Comparison of ENCODE assay signal across 14 cellular contexts in genomic region chr1:156387899-156388813, GRCh38. TPM values are rescaled to one million over a fixed set of nuclear protein-coding genes. Genes with fewer than 3 reads are reported as not detected.
DNase-seq lines count a peak whose midpoint lies in the region; ATAC-seq, FAIRE-seq and TF ChIP-seq lines count a peak whose summit lies in the region.
"Had no signal": no experiment of that assay in that cellular context is flagged by ENCODE, and none has a peak within 500 bp of the region (broad histone marks: within the 10 kb centered on the region; RNA-seq: fewer than 3 reads in every experiment).

No MANE protein-coding gene starts in this region.

- no peak for ATAC-seq in heart right ventricle
- peak; percentile 16 to 28 for ATAC-seq in naive B cell (ENCODE audit: low read depth in 2 of 2)
- no peak for ATAC-seq in natural killer cell
- ATAC-seq in HG02678 (IDR thresholded peaks at IDR 0.05; ENCODE audit: unreplicated experiment), result no peak
- no peak for ATAC-seq in activated T-cell treated with anti-CD3 and anti-CD28 coated beads, Interleukin-2, amount 50 U/mL, for 72 hours (replicated peaks in 1 of 2)

- H3K4me3 ChIP-seq in heart right ventricle, result peak overlapping the region in 6 of 10 donors; percentile 21 to 39 (median 27)
- H3K4me3 ChIP-seq in right atrium auricular region, result peak overlapping the region in 1 of 2 donors; percentile 27
- H3K4me3 ChIP-seq in small intestine (ENCODE audit: low read depth in 1 of 2, low read length in 2 of 2), result no peak overlapping the region

- H3K27ac Mint-ChIP-seq in naive B cell (no peak overlapping the region), natural killer cell (no peak overlapping the region)
- H3K27ac Mint-ChIP-seq in activated T-cell treated with anti-CD3 and anti-CD28 coated beads, Interleukin-2, amount 50 U/mL, for 72 hours, result no peak overlapping the region
- H3K27ac Mint-ChIP-seq: activated T-helper 1 cell treated with anti-CD3 and anti-CD28 coated beads, Interleukin-12 subunit alpha, Interleukin-12 subunit beta, Interleukin-2, Interleukin-4 antibody, amounts not matched to agents 30 ng/mL and 10 ng/mL and 1 ng/mL, durations not matched to agents 14 hours and 24 hours and 36 hours had no signal

- H3K4me1 ChIP-seq in heart right ventricle (peaks cover 0 to 9% (median 0%) of the 10 kb centered on the region in 9 donors), right atrium auricular region (peaks cover 0 to 10% of the 10 kb centered on the region in 2 donors), small intestine (ENCODE audit: control insufficient read depth in 2 of 2, insufficient read depth in 1 of 2, low read depth in 1 of 2, low read length in 1 of 2) (no peaks in the 10 kb centered on the region)

- peaks cover 5 to 12% (median 6%) of the 10 kb centered on the region in 3 donors for H3K4me1 Mint-ChIP-seq in naive B cell
- H3K4me1 Mint-ChIP-seq in natural killer cell, result peaks cover 8% of the 10 kb centered on the region in 2 donors
- H3K4me1 Mint-ChIP-seq in activated T-cell treated with anti-CD3 and anti-CD28 coated beads, Interleukin-2, amount 50 U/mL, for 72 hours (ENCODE audit: low read depth), result peaks cover 7% of the 10 kb centered on the region

- intact Hi-C loops in heart right ventricle (cut with DNase I) (loop anchor here in 6 of 10 donors (2.0 to 10.0 kb wide), 7 partner anchors 44 to 269 kb away; partner anchors contain the start of gene GPATCH4 (in 3 of the 6)), natural killer cell (cut with micrococcal nuclease) (no loop called here)

- peaks cover 0 to 72% (median 68%) of the 10 kb centered on the region in 7 donors for H3K27me3 ChIP-seq in heart right ventricle
- H3K27me3 ChIP-seq in right atrium auricular region, result peaks cover 0 to 4% of the 10 kb centered on the region in 2 donors
- H3K27me3 ChIP-seq in small intestine (ENCODE audit: control insufficient read depth in 2 of 2, insufficient read depth in 2 of 2, low read length in 2 of 2), result peaks cover 0 to 21% of the 10 kb centered on the region in 2 donors

- H3K4me3 Mint-ChIP-seq in naive B cell (peak overlapping the region in 1 of 8 donors; percentile 29), natural killer cell (no peak overlapping the region)
- no peak overlapping the region for H3K4me3 Mint-ChIP-seq in activated T-cell treated with anti-CD3 and anti-CD28 coated beads, Interleukin-2, amount 50 U/mL, for 72 hours
- H3K4me3 Mint-ChIP-seq: activated T-helper 1 cell treated with anti-CD3 and anti-CD28 coated beads, Interleukin-12 subunit alpha, Interleukin-12 subunit beta, Interleukin-2, Interleukin-4 antibody, amounts not matched to agents 30 ng/mL and 10 ng/mL and 1 ng/mL, durations not matched to agents 14 hours and 24 hours and 36 hours had no signal

- H3K9me3 ChIP-seq in heart right ventricle (no peaks in the 10 kb centered on the region), right atrium auricular region (no peaks in the 10 kb centered on the region), small intestine (ENCODE audit: control insufficient read depth, low read depth) (no peaks in the 10 kb centered on the region)

- H3K27me3 Mint-ChIP-seq in naive B cell (peaks cover 37 to 71% (median 61%) of the 10 kb centered on the region in 3 donors), natural killer cell (ENCODE audit: low read depth in 2 of 2) (peaks cover 20 to 33% of the 10 kb centered on the region in 2 donors)
- H3K27me3 Mint-ChIP-seq in activated T-cell treated with anti-CD3 and anti-CD28 coated beads, Interleukin-2, amount 50 U/mL, for 72 hours (ENCODE audit: low read depth), result peaks cover 47% of the 10 kb centered on the region

- no peaks in the 10 kb centered on the region for H3K9me3 Mint-ChIP-seq in naive B cell
- H3K9me3 Mint-ChIP-seq in natural killer cell, result no peaks in the 10 kb centered on the region
- H3K9me3 Mint-ChIP-seq in activated T-cell treated with anti-CD3 and anti-CD28 coated beads, Interleukin-2, amount 50 U/mL, for 72 hours, result no peaks in the 10 kb centered on the region
- H3K9me3 Mint-ChIP-seq: activated T-helper 1 cell treated with anti-CD3 and anti-CD28 coated beads, Interleukin-12 subunit alpha, Interleukin-12 subunit beta, Interleukin-2, Interleukin-4 antibody, amounts not matched to agents 30 ng/mL and 10 ng/mL and 1 ng/mL, durations not matched to agents 14 hours and 24 hours and 36 hours had no signal

- no peaks in the 10 kb centered on the region for H3K36me3 ChIP-seq in heart right ventricle
- H3K36me3 ChIP-seq in right atrium auricular region, result no peaks in the 10 kb centered on the region
- H3K36me3 ChIP-seq in small intestine (ENCODE audit: control insufficient read depth in 2 of 2, insufficient read depth in 2 of 2, low read length in 2 of 2), result no peaks in the 10 kb centered on the region

- H3K27ac ChIP-seq in heart right ventricle, result no peak overlapping the region
- no peak overlapping the region for H3K27ac ChIP-seq in right atrium auricular region
- H3K27ac ChIP-seq in small intestine (ENCODE audit: low read depth in 1 of 2, low read length in 1 of 2), result no peak overlapping the region

- no peak for FAIRE-seq in frontal cortex (lab: Jason Lieb, UNC)
- FAIRE-seq in small intestine (lab: Jason Lieb, UNC), result no peak
- FAIRE-seq: GM19239, TTC549 had no signal

- WGBS in heart right ventricle, 2 donors, result 9 to 10% methylated on average over 63 to 80 of the region's 80 CpGs
- WGBS in small intestine, 3 donors, result 9 to 15% (median 13%) methylated on average over 58 to 80 of the region's 80 CpGs

- H3K36me3 Mint-ChIP-seq in naive B cell, result no peaks in the 10 kb centered on the region
- H3K36me3 Mint-ChIP-seq in natural killer cell, result no peaks in the 10 kb centered on the region
- H3K36me3 Mint-ChIP-seq in activated T-cell treated with anti-CD3 and anti-CD28 coated beads, Interleukin-2, amount 50 U/mL, for 72 hours (ENCODE audit: insufficient read depth in 2 of 2), result no peaks in the 10 kb centered on the region

- DNase-seq in heart right ventricle, result no peak
- no peak for DNase-seq in right atrium auricular region (ENCODE audit: low spot score)
- peak; percentile 77 to 89 for DNase-seq in frontal cortex (ENCODE audit: low spot score in 2 of 2)
- peak; percentile 6 for DNase-seq in naive B cell
- DNase-seq in natural killer cell, result no peak
- no peak for DNase-seq in small intestine
- no peak for DNase-seq in activated T-cell treated with anti-CD3 and anti-CD28 coated beads, Interleukin-2, amount 50 U/mL, for 72 hours
- DNase-seq: NCI-H1436 treated with DMSO at 0.1 percent for 48 hours had no signal

- TF ChIP-seq CTCF in heart right ventricle (IDR thresholded peaks at IDR 0.05) (no peak), right atrium auricular region (IDR thresholded peaks at IDR 0.05) (no peak), natural killer cell (IDR thresholded peaks at IDR 0.05) (no peak)

RNA-seq across cellular contexts. Expression of gene RHBG, which starts 19.1 kb away (rescaled TPM):
- total RNA-seq in heart right ventricle (not detected), right atrium auricular region (not detected), frontal cortex (not detected), natural killer cell (not detected)
- polyA plus RNA-seq in heart right ventricle (not detected), naive B cell (ENCODE audit: low read depth in 6 of 6) (not detected), small intestine (1 to 10 TPM in 2 of 3 donors, under 1 TPM in 1; 0.27 to 2.9 (median 2.4) TPM)
- not detected for total RNA-seq in activated T-cell treated with anti-CD3 and anti-CD28 coated beads, Interleukin-2, amount 50 U/mL, for 72 hours
- total RNA-seq: activated T-helper 1 cell treated with anti-CD3 and anti-CD28 coated beads, Interleukin-12 subunit alpha, Interleukin-12 subunit beta, Interleukin-2, Interleukin-4 antibody, amounts not matched to agents 30 ng/mL and 10 ng/mL and 1 ng/mL, durations not matched to agents 14 hours and 24 hours and 36 hours; dermis microvascular lymphatic vessel endothelial cell had no signal
- polyA plus RNA-seq: AG04450 had no signal

RNA-seq across cellular contexts. Expression of gene TSACC, which starts 49.8 kb away (rescaled TPM):
- total RNA-seq in heart right ventricle (under 1 TPM in 3 of 10 donors, not detected in 7; 0.64 to 0.79 (median 0.66) TPM), right atrium auricular region (not detected), frontal cortex (not detected), natural killer cell (not detected)
- polyA plus RNA-seq in heart right ventricle (not detected), naive B cell (ENCODE audit: low read depth in 6 of 6) (1 to 10 TPM in 1 of 6 donors, not detected in 5; 1.2 TPM), small intestine (1 to 10 TPM in 1 of 3 donors, under 1 TPM in 1, not detected in 1; 0.73 to 3.1 TPM)
- total RNA-seq in activated T-cell treated with anti-CD3 and anti-CD28 coated beads, Interleukin-2, amount 50 U/mL, for 72 hours, result under 1 TPM in 1 of 2 donors, not detected in 1; 0.94 TPM
- total RNA-seq: activated T-helper 1 cell treated with anti-CD3 and anti-CD28 coated beads, Interleukin-12 subunit alpha, Interleukin-12 subunit beta, Interleukin-2, Interleukin-4 antibody, amounts not matched to agents 30 ng/mL and 10 ng/mL and 1 ng/mL, durations not matched to agents 14 hours and 24 hours and 36 hours; dermis microvascular lymphatic vessel endothelial cell had no signal

RNA-seq across cellular contexts. Expression of gene CCT3, which starts 50.1 kb away (rescaled TPM):
- total RNA-seq in heart right ventricle (100 to 1,000 TPM; 102 to 142 (median 127) TPM), right atrium auricular region (100 to 1,000 TPM; 102 to 146 TPM), frontal cortex (355 TPM), natural killer cell (10 to 100 TPM; 70.3 to 87.5 (median 79.8) TPM)
- polyA plus RNA-seq in heart right ventricle (100 to 1,000 TPM in 1 of 2 donors, 10 to 100 TPM in 1; 76.2 to 212 TPM), naive B cell (ENCODE audit: low read depth in 6 of 6) (100 to 1,000 TPM; 161 to 293 (median 183) TPM), small intestine (100 to 1,000 TPM; 113 to 187 (median 123) TPM)
- 100 to 1,000 TPM; 183 to 221 TPM for total RNA-seq in activated T-cell treated with anti-CD3 and anti-CD28 coated beads, Interleukin-2, amount 50 U/mL, for 72 hours

Comparison
In these comparisons a context has a peak if more than half of its experiments do, and no peak if none do; other contexts are left out.
1. ATAC-seq: peak in naive B cell (2 of 2); none in heart right ventricle (0 of 8), natural killer cell (0 of 3), HG02678 (single experiment) and activated T-cell treated with anti-CD3 and anti-CD28 coated beads, Interleukin-2, amount 50 U/mL, for 72 hours (0 of 2).
2. DNase-seq: peak in frontal cortex (2 of 2) and naive B cell (single experiment); none in heart right ventricle (0 of 2), right atrium auricular region (single experiment), natural killer cell (single experiment), small intestine (single experiment) and activated T-cell treated with anti-CD3 and anti-CD28 coated beads, Interleukin-2, amount 50 U/mL, for 72 hours (0 of 2).
3. H3K4me3 ChIP-seq: peak in heart right ventricle (6 of 10); none in small intestine (0 of 2).